In the genomic region with DNA sequence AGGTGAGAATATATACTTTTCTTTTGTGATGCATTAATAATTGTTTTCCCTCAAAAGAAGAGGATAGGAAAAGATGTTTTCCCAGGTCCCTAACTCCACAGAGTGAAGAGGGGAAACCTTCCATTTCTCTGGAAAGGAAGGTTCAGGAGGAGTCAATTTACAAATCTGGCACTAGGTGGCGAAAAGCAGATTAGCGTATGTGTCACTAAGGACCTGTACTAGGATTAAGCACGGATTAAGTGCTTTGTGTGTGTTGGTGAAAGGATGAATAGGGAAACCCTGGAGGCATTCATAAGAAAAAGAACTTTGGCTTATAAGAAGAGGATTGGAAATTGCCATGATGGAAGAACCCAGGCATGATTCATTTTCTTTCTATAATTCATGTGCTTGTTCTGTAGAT, we compare ENCODE assay signal across 8 cellular contexts.
DNase-seq lines count a peak whose midpoint lies in the region; ATAC-seq and TF ChIP-seq lines count a peak whose summit lies in the region.

No MANE protein-coding gene starts in this region.

- H3K14ac ChIP-seq in mesenchymal stem cell (ENCODE audit: low read length in 2 of 2): no peak overlapping the region

- TF ChIP-seq CTCF in KMS-11 (conservative IDR thresholded peaks at IDR 0.05; ENCODE audit: low read depth, low read length) (peak; percentile 80), VCaP (conservative IDR thresholded peaks at IDR 0.05) (peak; percentile 72)

- no peak overlapping the region for H3K4me2 ChIP-seq in KMS-11
- no peak overlapping the region for H3K4me2 ChIP-seq in mesenchymal stem cell (ENCODE audit: low read length, poor library complexity, severe bottlenecking)

- H4K8ac ChIP-seq in mesenchymal stem cell (ENCODE audit: low read length): no peak overlapping the region

- H4K91ac ChIP-seq in mesenchymal stem cell (ENCODE audit: low read length): no peak overlapping the region

- H2BK5ac ChIP-seq in mesenchymal stem cell (ENCODE audit: low read depth, low read length, poor library complexity, severe bottlenecking): no peak overlapping the region

- H3K79me2 ChIP-seq in KMS-11 (ENCODE audit: insufficient read depth, low read depth): no peaks in the 10 kb centered on the region

- no peak overlapping the region for H3K4ac ChIP-seq in mesenchymal stem cell (ENCODE audit: low read depth in 1 of 2, low read length in 2 of 2)

- H3K9ac ChIP-seq in KMS-11 (no peak overlapping the region), mesenchymal stem cell (ENCODE audit: low read length) (no peak overlapping the region)

- H2BK12ac ChIP-seq in mesenchymal stem cell (ENCODE audit: low read length in 2 of 2): no peak overlapping the region

- DNase-seq in ELR (ENCODE audit: low read depth) (peak; percentile 58), mesenchymal stem cell (peak; percentile 21), NCI-H1105 treated with DMSO at 0.1 percent for 48 hours (lab: John Stamatoyannopoulos, UW) (no peak), DMS79 treated with DMSO at 0.1 percent for 48 hours (lab: John Stamatoyannopoulos, UW) (no peak)
- DNase-seq in activated CD8-positive, alpha-beta memory T cell treated with anti-CD3 and anti-CD28 coated beads, Interleukin-2, amount 50 U/mL, for 48 hours: no peak

- no peak overlapping the region for H2AK5ac ChIP-seq in mesenchymal stem cell (ENCODE audit: low read length, severe bottlenecking)

- H3K27ac ChIP-seq in KMS-11 (no peak overlapping the region), VCaP (no peak overlapping the region), mesenchymal stem cell (ENCODE audit: low read length, poor library complexity, severe bottlenecking) (no peak overlapping the region)

- WGBS in mesenchymal stem cell: 74% methylated on average over 3 of the region's 3 CpGs

- no peak overlapping the region for H2BK120ac ChIP-seq in mesenchymal stem cell (ENCODE audit: low read depth, low read length)

- H3K4me1 ChIP-seq in KMS-11 (ENCODE audit: low read depth, poor library complexity, severe bottlenecking) (peaks cover 16% of the 10 kb centered on the region), mesenchymal stem cell (ENCODE audit: control insufficient read depth, insufficient read depth, low read depth, low read length) (no peaks in the 10 kb centered on the region)

- H3K18ac ChIP-seq in mesenchymal stem cell (ENCODE audit: low read depth in 1 of 2, low read length in 2 of 2): no peak overlapping the region

- no peaks in the 10 kb centered on the region for H4K20me1 ChIP-seq in KMS-11 (ENCODE audit: insufficient read depth)

- H3K23ac ChIP-seq in mesenchymal stem cell (ENCODE audit: low read length in 2 of 2): no peak overlapping the region

- no peaks in the 10 kb centered on the region for H3K9me3 ChIP-seq in mesenchymal stem cell (ENCODE audit: control insufficient read depth, low read length)

- H3K27me3 ChIP-seq in KMS-11 (ENCODE audit: insufficient read depth, low read depth) (no peaks in the 10 kb centered on the region), mesenchymal stem cell (ENCODE audit: control insufficient read depth in 1 of 2, insufficient read depth in 1 of 2, low read length in 2 of 2) (peaks cover 9 to 16% of the 10 kb centered on the region in 2 experiments)

- H3K79me1 ChIP-seq in mesenchymal stem cell (replicated peaks; ENCODE audit: low read length, poor library complexity, severe bottlenecking): no peaks in the 10 kb centered on the region

- ATAC-seq in GM21360 (IDR thresholded peaks at IDR 0.05; ENCODE audit: unreplicated experiment): no peak

- H2AFZ ChIP-seq in KMS-11 (ENCODE audit: low read depth) (no peak overlapping the region), mesenchymal stem cell (ENCODE audit: low read depth, low read length) (no peak overlapping the region)

- H2BK15ac ChIP-seq in mesenchymal stem cell (ENCODE audit: low read depth, poor library complexity, severe bottlenecking): no peak overlapping the region

- no peak overlapping the region for H3K4me3 ChIP-seq in KMS-11 (IDR thresholded peaks at IDR 0.05; ENCODE audit: insufficient read depth, low read depth, low read length)
- no peak overlapping the region for H3K4me3 ChIP-seq in mesenchymal stem cell (ENCODE audit: insufficient read depth in 1 of 2, low read depth in 1 of 2, low read length in 2 of 2)

- H3K36me3 ChIP-seq in KMS-11 (ENCODE audit: insufficient read depth) (no peaks in the 10 kb centered on the region), mesenchymal stem cell (ENCODE audit: control insufficient read depth in 1 of 2, insufficient read depth in 2 of 2, low read depth in 1 of 2, low read length in 2 of 2) (no peaks in the 10 kb centered on the region)

Comparison
In these comparisons a context has a peak if more than half of its experiments do, and no peak if none do; other contexts are left out.
1. DNase-seq: peak in ELR (single experiment) and mesenchymal stem cell (single experiment); none in activated CD8-positive, alpha-beta memory T cell treated with anti-CD3 and anti-CD28 coated beads, Interleukin-2, amount 50 U/mL, for 48 hours (single experiment), NCI-H1105 treated with DMSO at 0.1 percent for 48 hours (single experiment) and DMS79 treated with DMSO at 0.1 percent for 48 hours (single experiment).